In genomic region chr5:96180684-96181083, GRCh38 we compare ENCODE assay signal across 13 cellular contexts.
DNase-seq lines count a peak whose midpoint lies in the region; ATAC-seq, FAIRE-seq and TF ChIP-seq lines count a peak whose summit lies in the region.
"Had no signal": no experiment of that assay in that cellular context is flagged by ENCODE, and none has a peak within 500 bp of the region (broad histone marks: within the 10 kb centered on the region; RNA-seq: fewer than 3 reads in every experiment).

No MANE protein-coding gene starts in this region.

- POLR2A ChIA-PET in Panc1 (lab: Charles Lee) = no interaction called here

- no peak for TF ChIP-seq POLR2A in H54 (IDR thresholded peaks at IDR 0.05; ENCODE audit: low read depth, low read length)

- H3K4me3 ChIP-seq in ACC112 (ENCODE audit: low read depth, low read length) (no peak overlapping the region), Panc1 (ENCODE audit: low read depth in 2 of 2, low read length in 2 of 2) (no peak overlapping the region)

- H3K36me3 ChIP-seq in ACC112 (ENCODE audit: insufficient read depth, low read length) (no peaks in the 10 kb centered on the region), Panc1 (ENCODE audit: control insufficient read depth, insufficient read depth, low read length) (no peaks in the 10 kb centered on the region)

- H3K27ac ChIP-seq in ACC112 (ENCODE audit: low read depth, low read length) (no peak overlapping the region), Panc1 (ENCODE audit: low read length) (peak overlapping the region; percentile 13; the same call in 1 of the 2 replicates)

- TF ChIP-seq CTCF in Panc1 (IDR thresholded peaks at IDR 0.05) = no peak

- no TSS peak for BruUV-seq in Panc1 (replicated peaks; lab: Mats Ljungman, UMichigan)

- H3K9me3 ChIP-seq in Panc1 (ENCODE audit: control insufficient read depth, insufficient read depth, low read depth, low read length) = 0 out of 2 replicates have a peak, but pooled peaks cover 3% of the 10 kb centered on the region

- no peaks in the 10 kb centered on the region for H3K27me3 ChIP-seq in ACC112 (ENCODE audit: insufficient read depth, low read length)
- H3K27me3 ChIP-seq in Panc1 (ENCODE audit: control insufficient read depth, insufficient read depth, low read length) = no peaks in the 10 kb centered on the region

- intact Hi-C loops in Panc1 (cut with micrococcal nuclease; ENCODE audit: unreplicated experiment) = no loop called here

- peak overlapping the region; percentile 40 for H2AFZ ChIP-seq in ACC112 (ENCODE audit: low read length, unreplicated experiment)

- ATAC-seq in Panc1 = no peak
- no peak for ATAC-seq in HG03460 (IDR thresholded peaks at IDR 0.05; ENCODE audit: unreplicated experiment)
- ATAC-seq: CD8-positive, alpha-beta T cell had no signal

- no peaks in the 10 kb centered on the region for H3K79me2 ChIP-seq in ACC112 (ENCODE audit: control insufficient read depth, insufficient read depth, low read length, unreplicated experiment)

- FAIRE-seq in H54 (lab: Jason Lieb, UNC) = peak; percentile 41
- FAIRE-seq: A204.1, GM19239 had no signal

- CTCF ChIA-PET in Panc1 (lab: Charles Lee) = no interaction called here

- in situ Hi-C loops in Panc1 (cut with HindIII; ENCODE audit: low pct_unique_long_range_greater_than_20kb, low sequenced_read_pairs) = no loop called here

- DNase-seq in H54 (ENCODE audit: insufficient read length, low spot score) = no peak
- no peak for DNase-seq in Panc1 (ENCODE audit: low read depth, low spot score)
- peak; percentile 3 to 31 for DNase-seq in lung microvascular endothelial cell (ENCODE audit: low read depth in 2 of 2)
- no peak for DNase-seq in COLO668 (lab: John Stamatoyannopoulos, UW; ENCODE audit: unreplicated experiment)
- DNase-seq in activated T-cell treated with anti-CD3 and anti-CD28 coated beads for 4 hours = no peak
- DNase-seq: Caco-2; CD8-positive, alpha-beta T cell; DND-41; GDM1 had no signal

- peaks cover 34% of the 10 kb centered on the region for H3K4me1 ChIP-seq in ACC112 (ENCODE audit: control insufficient read depth, insufficient read depth, low read length, unreplicated experiment)
- H3K4me1 ChIP-seq in Panc1 (ENCODE audit: control insufficient read depth, insufficient read depth, low read length) = no peaks in the 10 kb centered on the region

Comparison
In these comparisons a context has a peak if more than half of its experiments do, and no peak if none do; other contexts are left out.
1. DNase-seq: peak in lung microvascular endothelial cell (2 of 2); none in H54 (single experiment), Panc1 (single experiment), COLO668 (single experiment) and activated T-cell treated with anti-CD3 and anti-CD28 coated beads for 4 hours (single experiment).